In genomic region chr14:104138891-104139459, GRCh38 we compare ENCODE assay signal across 10 cellular contexts. TPM values are rescaled to one million over a fixed set of nuclear protein-coding genes. Genes with fewer than 3 reads are reported as not detected.
DNase-seq lines count a peak whose midpoint lies in the region; ATAC-seq and TF ChIP-seq lines count a peak whose summit lies in the region.
"Had no signal": no experiment of that assay in that cellular context is flagged by ENCODE, and none has a peak within 500 bp of the region (broad histone marks: within the 10 kb centered on the region; RNA-seq: fewer than 3 reads in every experiment).

No MANE protein-coding gene starts in this region.

- H3K27me3 ChIP-seq in A673 (replicated peaks; ENCODE audit: insufficient read depth, low read depth, low read length, poor library complexity) (peaks cover 29% of the 10 kb centered on the region), PC-3 (ENCODE audit: low read length) (peaks cover 42% of the 10 kb centered on the region), cardiac muscle cell (peaks cover 33% of the 10 kb centered on the region), neuron (ENCODE audit: insufficient read depth, low read length) (peaks cover 34% of the 10 kb centered on the region)

- CTCF ChIA-PET in A673 (lab: Charles Lee): no interaction called here
- CTCF ChIA-PET in PC-3 (lab: Charles Lee): no interaction called here

- H3K4me1 ChIP-seq in A673 (ENCODE audit: insufficient read depth, low read length, poor library complexity, severe bottlenecking): peaks cover 52% of the 10 kb centered on the region
- peaks cover 5% of the 10 kb centered on the region; the same call in 1 of the 2 replicates for H3K4me1 ChIP-seq in PC-3 (ENCODE audit: insufficient read depth, low read length)
- H3K4me1 ChIP-seq in cardiac muscle cell (ENCODE audit: low read depth): peaks cover 12% of the 10 kb centered on the region
- peaks cover 30% of the 10 kb centered on the region for H3K4me1 ChIP-seq in neuron (ENCODE audit: insufficient read depth, low read length)

- DNase-seq in A673 (ENCODE audit: low spot score) (no peak), PC-3 (no peak), cardiac muscle cell (ENCODE audit: low read depth in 1 of 2, low spot score in 1 of 2) (no peak), NCI-H2107 (lab: John Stamatoyannopoulos, UW) (no peak)

- ATAC-seq in PC-3: no peak
- ATAC-seq in GM21526 (IDR thresholded peaks at IDR 0.05; ENCODE audit: low FRiP score, unreplicated experiment): no peak
- no peak for ATAC-seq in GM21423 (IDR thresholded peaks at IDR 0.05; ENCODE audit: unreplicated experiment)
- no peak for ATAC-seq in GM21381 (IDR thresholded peaks at IDR 0.05; ENCODE audit: unreplicated experiment)

- H3K9me3 ChIP-seq in A673 (ENCODE audit: low read depth, low read length, poor library complexity, severe bottlenecking): no peaks in the 10 kb centered on the region
- no peaks in the 10 kb centered on the region for H3K9me3 ChIP-seq in PC-3 (ENCODE audit: low read length)
- H3K9me3 ChIP-seq in cardiac muscle cell (ENCODE audit: low read depth): no peaks in the 10 kb centered on the region
- H3K9me3 ChIP-seq in neuron (ENCODE audit: low read length): no peaks in the 10 kb centered on the region

- H3K9me2 ChIP-seq in PC-3 (replicated peaks; ENCODE audit: low read length): no peaks in the 10 kb centered on the region

- H3K4me3 ChIP-seq in A673 (ENCODE audit: low read depth, low read length, poor library complexity, severe bottlenecking) (peak overlapping the region; percentile 73), PC-3 (ENCODE audit: low read length) (peak overlapping the region; percentile 63), cardiac muscle cell (peak overlapping the region; percentile 75), neuron (ENCODE audit: low read length) (peak overlapping the region; percentile 52)

- TF ChIP-seq CTCF in A673 (conservative IDR thresholded peaks at IDR 0.05; ENCODE audit: low read depth, low read length) (no peak), PC-3 (conservative IDR thresholded peaks at IDR 0.05; ENCODE audit: low read depth, low read length) (no peak), cardiac muscle cell (IDR thresholded peaks at IDR 0.05; ENCODE audit: low read depth, low read length) (no peak)

- no peaks in the 10 kb centered on the region for H4K20me1 ChIP-seq in PC-3 (ENCODE audit: low read length)

- H3K27ac ChIP-seq in A673 (ENCODE audit: low read depth, low read length, poor library complexity, severe bottlenecking) (peak overlapping the region; percentile 73), PC-3 (ENCODE audit: low read length) (no peak overlapping the region), cardiac muscle cell (no peak overlapping the region)
- H3K27ac ChIP-seq: epithelial cell of prostate had no signal

- POLR2A ChIA-PET in A673 (lab: Charles Lee; ENCODE audit: low non-redundant PET): no interaction called here
- POLR2A ChIA-PET in PC-3 (lab: Charles Lee; ENCODE audit: unreplicated experiment): no interaction called here

- no peaks in the 10 kb centered on the region for H3F3A ChIP-seq in PC-3 (ENCODE audit: low read length, unreplicated experiment)

- H3K36me3 ChIP-seq in A673 (ENCODE audit: insufficient read depth, low read length, poor library complexity, severe bottlenecking) (no peaks in the 10 kb centered on the region), PC-3 (ENCODE audit: low read depth, low read length) (no peaks in the 10 kb centered on the region), cardiac muscle cell (no peaks in the 10 kb centered on the region), neuron (ENCODE audit: insufficient read depth, low read length) (no peaks in the 10 kb centered on the region)

- H3K9ac ChIP-seq in PC-3 (ENCODE audit: low read length): no peak overlapping the region

- intact Hi-C loops in A673 (cut with micrococcal nuclease; ENCODE audit: unreplicated experiment) (loop anchor here (2.0 to 10.0 kb wide), 5 partner anchors 86 to 503 kb away; no protein-coding TSS in a partner anchor), PC-3 (cut with micrococcal nuclease) (loop anchor here (10.0 kb wide), 1 partner anchor 506 kb away; no protein-coding TSS in a partner anchor)

- H2AFZ ChIP-seq in PC-3 (ENCODE audit: low read length) (no peak overlapping the region), neuron (ENCODE audit: low read depth, low read length) (peak overlapping the region; percentile 64)

- H3K4me2 ChIP-seq in PC-3 (ENCODE audit: low read length): peak overlapping the region; percentile 91

- BruUV-seq in A673 (replicated peaks; lab: Mats Ljungman, UMichigan): no TSS peak
- no TSS peak for BruUV-seq in PC-3 (replicated peaks; lab: Mats Ljungman, UMichigan)

- H3K79me2 ChIP-seq in PC-3 (ENCODE audit: low read length): no peaks in the 10 kb centered on the region

RNA-seq across cellular contexts. Expression of gene KIF26A, which starts 0.6 kb away (rescaled TPM):
- total RNA-seq in A673 (2021): 11.5 and 16.0 TPM in 2 replicates
- total RNA-seq in PC-3 (2014; rRNA removed): 3.1 TPM in 2 replicates
- total RNA-seq in cardiac muscle cell: 38.3 and 74.9 TPM in 2 replicates
- 9.9 and 19.5 TPM in 2 replicates for polyA plus RNA-seq in cardiac muscle cell

RNA-seq across cellular contexts. Expression of gene ASPG, which starts 53.5 kb away (rescaled TPM):
- total RNA-seq in A673 (2021) (not detected in 2 replicates), PC-3 (2014; rRNA removed) (0.22 TPM in 1 of 2 replicates, not detected in the other), cardiac muscle cell (1.8 and 7.3 TPM in 2 replicates)
- polyA plus RNA-seq in cardiac muscle cell: 3.4 and 8.8 TPM in 2 replicates
- total RNA-seq: pulmonary artery endothelial cell had no signal
